In genomic region chr1:11013160-11013531, GRCh38 we compare ENCODE assay signal across 8 cellular contexts.
DNase-seq lines count a peak whose midpoint lies in the region; ATAC-seq and TF ChIP-seq lines count a peak whose summit lies in the region.

No MANE protein-coding gene starts in this region.

- intact Hi-C loops in dendritic cell treated with granulocyte-macrophage colony-stimulating factor and Interleukin-4, amounts not matched to agents 40 ng/mL and 50 ng/mL, for 4 days (cut with micrococcal nuclease), result loop anchor here (2.0 to 5.0 kb wide), 2 partner anchors 46 to 86 kb away; partner anchors contain the start of gene EXOSC10

- peaks cover 52% of the 10 kb centered on the region for H3K79me2 ChIP-seq in Loucy (ENCODE audit: insufficient read depth, low read length)

- H3K27ac Mint-ChIP-seq in dendritic cell treated with granulocyte-macrophage colony-stimulating factor and Interleukin-4, amounts not matched to agents 40 ng/mL and 50 ng/mL, for 4 days, result peak overlapping the region; percentile 99
- H3K27ac Mint-ChIP-seq in nephron, result peak overlapping the region; percentile 89 to 100 (median 95)

- H3K27me3 Mint-ChIP-seq in dendritic cell treated with granulocyte-macrophage colony-stimulating factor and Interleukin-4, amounts not matched to agents 40 ng/mL and 50 ng/mL, for 4 days, result no peaks in the 10 kb centered on the region
- no peaks in the 10 kb centered on the region for H3K27me3 Mint-ChIP-seq in nephron (ENCODE audit: low read depth)

- TF ChIP-seq CTCF in Loucy (conservative IDR thresholded peaks at IDR 0.05; ENCODE audit: low read length) (no peak), nephron (IDR thresholded peaks at IDR 0.05; ENCODE audit: unreplicated experiment in 3 of 3) (no peak)

- H3K4me3 ChIP-seq in Loucy (ENCODE audit: low read length, poor library complexity, severe bottlenecking), result peak overlapping the region; percentile 97

- H3K4me1 ChIP-seq in Loucy (ENCODE audit: insufficient read depth, low read length, poor library complexity, severe bottlenecking), result peaks cover 33% of the 10 kb centered on the region

- H3K9me2 ChIP-seq in Loucy (replicated peaks; ENCODE audit: low read depth, low read length), result no peaks in the 10 kb centered on the region

- H2AFZ ChIP-seq in Loucy (ENCODE audit: low read length), result no peak overlapping the region

- H3K27me3 ChIP-seq in Loucy (ENCODE audit: insufficient read depth, low read length, poor library complexity, severe bottlenecking), result no peaks in the 10 kb centered on the region

- DNase-seq in GM04503 (ENCODE audit: low read depth), result peak; percentile 5
- DNase-seq in retina, result no peak

- H3K36me3 Mint-ChIP-seq in dendritic cell treated with granulocyte-macrophage colony-stimulating factor and Interleukin-4, amounts not matched to agents 40 ng/mL and 50 ng/mL, for 4 days (ENCODE audit: low read depth), result peaks cover 59% of the 10 kb centered on the region
- H3K36me3 Mint-ChIP-seq in nephron (ENCODE audit: low read depth), result peaks cover 31% of the 10 kb centered on the region

- H3K9me3 Mint-ChIP-seq in dendritic cell treated with granulocyte-macrophage colony-stimulating factor and Interleukin-4, amounts not matched to agents 40 ng/mL and 50 ng/mL, for 4 days, result no peaks in the 10 kb centered on the region
- no peaks in the 10 kb centered on the region for H3K9me3 Mint-ChIP-seq in nephron

- ATAC-seq in HG03280 (IDR thresholded peaks at IDR 0.05; ENCODE audit: unreplicated experiment), result no peak
- ATAC-seq in HG02610 (IDR thresholded peaks at IDR 0.05; ENCODE audit: unreplicated experiment), result no peak
- no peak for ATAC-seq in HG03442 (IDR thresholded peaks at IDR 0.05; ENCODE audit: unreplicated experiment)

- H3K36me3 ChIP-seq in Loucy (ENCODE audit: insufficient read depth, low read length), result peaks cover 30% of the 10 kb centered on the region; the same call in 1 of the 2 replicates

- H3K4me3 Mint-ChIP-seq in dendritic cell treated with granulocyte-macrophage colony-stimulating factor and Interleukin-4, amounts not matched to agents 40 ng/mL and 50 ng/mL, for 4 days, result peak overlapping the region; percentile 83
- peak overlapping the region; percentile 92 to 96 (median 92) for H3K4me3 Mint-ChIP-seq in nephron

- peaks cover 49% of the 10 kb centered on the region for H4K20me1 ChIP-seq in Loucy (ENCODE audit: insufficient read depth, low read length, poor library complexity, severe bottlenecking)

- H3K9me3 ChIP-seq in Loucy (ENCODE audit: insufficient read depth, low read depth, low read length), result no peaks in the 10 kb centered on the region

- peak overlapping the region; percentile 94 for H3K9ac ChIP-seq in Loucy (ENCODE audit: low read depth, low read length, poor library complexity, severe bottlenecking)

- peak overlapping the region; percentile 92 for H3K4me2 ChIP-seq in Loucy (ENCODE audit: low read depth, low read length, poor library complexity, severe bottlenecking)

- H3F3A ChIP-seq in Loucy (ENCODE audit: low read depth), result no peaks in the 10 kb centered on the region

- peaks cover 17% of the 10 kb centered on the region for H3K4me1 Mint-ChIP-seq in dendritic cell treated with granulocyte-macrophage colony-stimulating factor and Interleukin-4, amounts not matched to agents 40 ng/mL and 50 ng/mL, for 4 days (ENCODE audit: low read depth)
- peaks cover 10% of the 10 kb centered on the region for H3K4me1 Mint-ChIP-seq in nephron
